Comparison of ENCODE assay signal across 21 cellular contexts in genomic region chr3:147159141-147159540, GRCh38.
"Had no signal": no experiment of that assay in that cellular context is flagged by ENCODE, and none has a peak within 500 bp of the region (broad histone marks: within the 10 kb centered on the region; RNA-seq: fewer than 3 reads in every experiment).

No MANE protein-coding gene starts in this region.

- DNase-seq: activated B cell treated with CpG ODN at 0.5 μM for 24 hours; activated CD4-positive, alpha-beta T cell treated with anti-CD3 and anti-CD28 coated beads for 1 hour; activated CD4-positive, alpha-beta T cell treated with anti-CD3 and anti-CD28 coated beads, Interleukin-2, amount 10 ng/mL, durations not matched to agents 24 days and 14 days; activated CD4-positive, alpha-beta T cell treated with anti-CD3 and anti-CD28 coated beads, Interleukin-2, amount 50 U/mL, for 48 hours; activated CD8-positive, alpha-beta memory T cell treated with anti-CD3 and anti-CD28 coated beads, Interleukin-2, amount 10 ng/mL, durations not matched to agents 7 days and 5 days; activated effector memory CD4-positive, alpha-beta T cell treated with Interleukin-2 at 50 U/mL for 16 hours; activated naive CD4-positive, alpha-beta T cell; activated T-cell treated with anti-CD3 and anti-CD28 coated beads, Interleukin-2, amount 50 U/mL, for 24 hours; aorta; central memory CD4-positive, alpha-beta T cell; Karpas-422; MM.1S; NCI-H1436 treated with DMSO at 0.1 percent for 48 hours; NCI-H187; NCI-H446; NCI-H524 treated with DMSO at 0.1 percent for 48 hours; NCI-H748 treated with DMSO at 0.1 percent for 48 hours; SIG-M5; T-helper 17 cell; T-helper 9 cell had no signal

- ATAC-seq: activated CD8-positive, alpha-beta memory T cell treated with anti-CD3 and anti-CD28 coated beads, Interleukin-2, amount 10 ng/mL, durations not matched to agents 7 days and 5 days; T-helper 17 cell had no signal

- FAIRE-seq: bronchial epithelial cell had no signal
